1 cellular context compared by ENCODE assay signal in the genomic region with DNA sequence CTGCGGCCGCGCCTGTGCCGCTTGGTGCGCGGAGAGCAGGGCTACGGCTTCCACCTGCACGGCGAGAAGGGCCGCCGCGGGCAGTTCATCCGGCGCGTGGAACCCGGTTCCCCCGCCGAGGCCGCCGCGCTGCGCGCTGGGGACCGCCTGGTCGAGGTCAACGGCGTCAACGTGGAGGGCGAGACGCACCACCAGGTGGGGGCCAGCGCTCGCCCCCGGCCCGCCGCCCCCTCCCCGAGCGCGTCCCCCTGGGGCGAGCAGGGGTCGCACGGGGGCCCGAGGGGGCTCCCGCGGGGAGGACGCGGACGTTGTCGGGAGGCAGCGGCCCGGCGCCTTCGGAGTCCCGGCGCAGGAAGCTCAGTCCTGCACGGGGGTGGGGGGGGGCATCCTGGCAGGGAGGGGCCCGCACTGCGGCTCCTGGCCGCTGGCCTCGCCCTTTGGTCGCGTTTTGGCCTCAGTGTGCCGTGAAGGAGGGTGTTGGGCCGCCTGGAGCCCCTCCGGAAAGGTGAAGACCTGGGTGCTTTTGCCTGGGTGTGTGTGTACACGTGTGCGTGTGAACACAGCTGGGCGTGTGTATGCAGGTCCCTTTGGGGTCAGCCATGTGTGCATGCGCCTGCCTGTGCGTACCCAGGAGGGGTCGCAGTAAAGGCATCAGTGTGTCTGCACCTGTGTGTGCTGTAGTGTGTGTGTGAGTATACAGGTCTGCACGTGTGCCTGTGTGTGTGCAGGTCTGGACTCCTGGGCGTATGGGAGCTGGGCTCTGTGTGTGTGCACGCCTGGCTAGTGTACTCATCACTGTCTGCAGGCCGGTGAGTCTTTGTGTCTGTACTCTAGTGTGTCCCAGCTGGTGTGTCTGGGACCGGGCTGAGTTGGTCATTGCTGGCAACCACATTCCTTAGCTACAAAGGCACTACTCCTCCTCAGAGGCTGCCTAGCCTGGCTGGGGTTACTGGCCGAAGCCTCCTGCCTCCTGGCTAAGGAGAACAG.
A peak's percentile ranks its signal among the peaks of the same experiment; 100 is the strongest.
TF ChIP-seq lines count a peak whose summit lies in the region.

No MANE protein-coding gene starts in this region.

TF ChIP-seq in K562, 482 proteins besides CTCF, POLR2A, EP300 and RAD21 (continues in another document):
- TF ChIP-seq IFI16 (CRISPR knock-in tag; IDR thresholded peaks at IDR 0.05) (no peak), ZFP36 (IDR thresholded peaks at IDR 0.05; ENCODE audit: low read depth, low read length, partially characterized antibody) (no peak), NRF1 (conservative IDR thresholded peaks at IDR 0.05 in 1 of 2, IDR thresholded peaks at IDR 0.05 in 1 of 2) (peak in 1 of 2 experiments; percentile 54; a peak in 2 of 4 replicates), RUNX1 (IDR thresholded peaks at IDR 0.05; ENCODE audit: low read depth) (no peak), PYGO2 (tag; IDR thresholded peaks at IDR 0.05) (no peak), ZNF140 (CRISPR knock-in tag; IDR thresholded peaks at IDR 0.05) (no peak), ZNF586 (CRISPR knock-in tag; conservative IDR thresholded peaks at IDR 0.05) (no peak), TBL1XR1 (IDR thresholded peaks at IDR 0.05; ENCODE audit: low read length in 2 of 2) (no peak), SIN3B (IDR thresholded peaks at IDR 0.05; ENCODE audit: low read depth) (no peak), ZNF23 (CRISPR knock-in tag; IDR thresholded peaks at IDR 0.05) (no peak), CBX2 (IDR thresholded peaks at IDR 0.05; ENCODE audit: insufficient read depth, low read length, poor library complexity, severe bottlenecking) (no peak), NR2C1 (IDR thresholded peaks at IDR 0.05) (no peak), NR2C1 (tag; IDR thresholded peaks at IDR 0.05) (no peak), ZNF79 (CRISPR knock-in tag; IDR thresholded peaks at IDR 0.05; ENCODE audit: low read depth) (no peak), POLR2B (IDR thresholded peaks at IDR 0.05; ENCODE audit: low read depth, partially characterized antibody) (no peak), BRF1 (IDR thresholded peaks at IDR 0.05; ENCODE audit: borderline replicate concordance, extremely low read depth, insufficient read length) (no peak), XRCC5 (IDR thresholded peaks at IDR 0.05; ENCODE audit: low read depth, low read length) (no peak), GATAD2B (IDR thresholded peaks at IDR 0.05; ENCODE audit: borderline replicate concordance) (peak; percentile 63; the same call in 1 of the 2 replicates), KAT7 (CRISPR knock-in tag; IDR thresholded peaks at IDR 0.05; ENCODE audit: borderline replicate concordance) (no peak), MXI1 (IDR thresholded peaks at IDR 0.05; ENCODE audit: low read depth, low read length) (no peak), HOXB6 (CRISPR knock-in tag; IDR thresholded peaks at IDR 0.05; ENCODE audit: borderline replicate concordance) (no peak)
- TF ChIP-seq, protein P1, sequence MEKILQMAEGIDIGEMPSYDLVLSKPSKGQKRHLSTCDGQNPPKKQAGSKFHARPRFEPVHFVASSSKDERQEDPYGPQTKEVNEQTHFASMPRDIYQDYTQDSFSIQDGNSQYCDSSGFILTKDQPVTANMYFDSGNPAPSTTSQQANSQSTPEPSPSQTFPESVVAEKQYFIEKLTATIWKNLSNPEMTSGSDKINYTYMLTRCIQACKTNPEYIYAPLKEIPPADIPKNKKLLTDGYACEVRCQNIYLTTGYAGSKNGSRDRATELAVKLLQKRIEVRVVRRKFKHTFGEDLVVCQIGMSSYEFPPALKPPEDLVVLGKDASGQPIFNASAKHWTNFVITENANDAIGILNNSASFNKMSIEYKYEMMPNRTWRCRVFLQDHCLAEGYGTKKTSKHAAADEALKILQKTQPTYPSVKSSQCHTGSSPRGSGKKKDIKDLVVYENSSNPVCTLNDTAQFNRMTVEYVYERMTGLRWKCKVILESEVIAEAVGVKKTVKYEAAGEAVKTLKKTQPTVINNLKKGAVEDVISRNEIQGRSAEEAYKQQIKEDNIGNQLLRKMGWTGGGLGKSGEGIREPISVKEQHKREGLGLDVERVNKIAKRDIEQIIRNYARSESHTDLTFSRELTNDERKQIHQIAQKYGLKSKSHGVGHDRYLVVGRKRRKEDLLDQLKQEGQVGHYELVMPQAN (IDR thresholded peaks at IDR 0.05; ENCODE audit: borderline replicate concordance), result peak; percentile 84; the same call in 1 of the 2 replicates
- TF ChIP-seq, protein P2, sequence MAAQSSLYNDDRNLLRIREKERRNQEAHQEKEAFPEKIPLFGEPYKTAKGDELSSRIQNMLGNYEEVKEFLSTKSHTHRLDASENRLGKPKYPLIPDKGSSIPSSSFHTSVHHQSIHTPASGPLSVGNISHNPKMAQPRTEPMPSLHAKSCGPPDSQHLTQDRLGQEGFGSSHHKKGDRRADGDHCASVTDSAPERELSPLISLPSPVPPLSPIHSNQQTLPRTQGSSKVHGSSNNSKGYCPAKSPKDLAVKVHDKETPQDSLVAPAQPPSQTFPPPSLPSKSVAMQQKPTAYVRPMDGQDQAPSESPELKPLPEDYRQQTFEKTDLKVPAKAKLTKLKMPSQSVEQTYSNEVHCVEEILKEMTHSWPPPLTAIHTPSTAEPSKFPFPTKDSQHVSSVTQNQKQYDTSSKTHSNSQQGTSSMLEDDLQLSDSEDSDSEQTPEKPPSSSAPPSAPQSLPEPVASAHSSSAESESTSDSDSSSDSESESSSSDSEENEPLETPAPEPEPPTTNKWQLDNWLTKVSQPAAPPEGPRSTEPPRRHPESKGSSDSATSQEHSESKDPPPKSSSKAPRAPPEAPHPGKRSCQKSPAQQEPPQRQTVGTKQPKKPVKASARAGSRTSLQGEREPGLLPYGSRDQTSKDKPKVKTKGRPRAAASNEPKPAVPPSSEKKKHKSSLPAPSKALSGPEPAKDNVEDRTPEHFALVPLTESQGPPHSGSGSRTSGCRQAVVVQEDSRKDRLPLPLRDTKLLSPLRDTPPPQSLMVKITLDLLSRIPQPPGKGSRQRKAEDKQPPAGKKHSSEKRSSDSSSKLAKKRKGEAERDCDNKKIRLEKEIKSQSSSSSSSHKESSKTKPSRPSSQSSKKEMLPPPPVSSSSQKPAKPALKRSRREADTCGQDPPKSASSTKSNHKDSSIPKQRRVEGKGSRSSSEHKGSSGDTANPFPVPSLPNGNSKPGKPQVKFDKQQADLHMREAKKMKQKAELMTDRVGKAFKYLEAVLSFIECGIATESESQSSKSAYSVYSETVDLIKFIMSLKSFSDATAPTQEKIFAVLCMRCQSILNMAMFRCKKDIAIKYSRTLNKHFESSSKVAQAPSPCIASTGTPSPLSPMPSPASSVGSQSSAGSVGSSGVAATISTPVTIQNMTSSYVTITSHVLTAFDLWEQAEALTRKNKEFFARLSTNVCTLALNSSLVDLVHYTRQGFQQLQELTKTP (IDR thresholded peaks at IDR 0.05; ENCODE audit: low read depth in 1 of 2, partially characterized antibody in 2 of 2), result peak in 1 of 2 experiments; percentile 57
- TF ChIP-seq, protein P3, sequence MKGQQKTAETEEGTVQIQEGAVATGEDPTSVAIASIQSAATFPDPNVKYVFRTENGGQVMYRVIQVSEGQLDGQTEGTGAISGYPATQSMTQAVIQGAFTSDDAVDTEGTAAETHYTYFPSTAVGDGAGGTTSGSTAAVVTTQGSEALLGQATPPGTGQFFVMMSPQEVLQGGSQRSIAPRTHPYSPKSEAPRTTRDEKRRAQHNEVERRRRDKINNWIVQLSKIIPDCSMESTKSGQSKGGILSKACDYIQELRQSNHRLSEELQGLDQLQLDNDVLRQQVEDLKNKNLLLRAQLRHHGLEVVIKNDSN (CRISPR knock-in tag; IDR thresholded peaks at IDR 0.05), result no peak
- TF ChIP-seq, protein P4, sequence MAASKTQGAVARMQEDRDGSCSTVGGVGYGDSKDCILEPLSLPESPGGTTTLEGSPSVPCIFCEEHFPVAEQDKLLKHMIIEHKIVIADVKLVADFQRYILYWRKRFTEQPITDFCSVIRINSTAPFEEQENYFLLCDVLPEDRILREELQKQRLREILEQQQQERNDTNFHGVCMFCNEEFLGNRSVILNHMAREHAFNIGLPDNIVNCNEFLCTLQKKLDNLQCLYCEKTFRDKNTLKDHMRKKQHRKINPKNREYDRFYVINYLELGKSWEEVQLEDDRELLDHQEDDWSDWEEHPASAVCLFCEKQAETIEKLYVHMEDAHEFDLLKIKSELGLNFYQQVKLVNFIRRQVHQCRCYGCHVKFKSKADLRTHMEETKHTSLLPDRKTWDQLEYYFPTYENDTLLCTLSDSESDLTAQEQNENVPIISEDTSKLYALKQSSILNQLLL (CRISPR knock-in tag; IDR thresholded peaks at IDR 0.05; ENCODE audit: borderline replicate concordance), result no peak
- TF ChIP-seq, protein P5, sequence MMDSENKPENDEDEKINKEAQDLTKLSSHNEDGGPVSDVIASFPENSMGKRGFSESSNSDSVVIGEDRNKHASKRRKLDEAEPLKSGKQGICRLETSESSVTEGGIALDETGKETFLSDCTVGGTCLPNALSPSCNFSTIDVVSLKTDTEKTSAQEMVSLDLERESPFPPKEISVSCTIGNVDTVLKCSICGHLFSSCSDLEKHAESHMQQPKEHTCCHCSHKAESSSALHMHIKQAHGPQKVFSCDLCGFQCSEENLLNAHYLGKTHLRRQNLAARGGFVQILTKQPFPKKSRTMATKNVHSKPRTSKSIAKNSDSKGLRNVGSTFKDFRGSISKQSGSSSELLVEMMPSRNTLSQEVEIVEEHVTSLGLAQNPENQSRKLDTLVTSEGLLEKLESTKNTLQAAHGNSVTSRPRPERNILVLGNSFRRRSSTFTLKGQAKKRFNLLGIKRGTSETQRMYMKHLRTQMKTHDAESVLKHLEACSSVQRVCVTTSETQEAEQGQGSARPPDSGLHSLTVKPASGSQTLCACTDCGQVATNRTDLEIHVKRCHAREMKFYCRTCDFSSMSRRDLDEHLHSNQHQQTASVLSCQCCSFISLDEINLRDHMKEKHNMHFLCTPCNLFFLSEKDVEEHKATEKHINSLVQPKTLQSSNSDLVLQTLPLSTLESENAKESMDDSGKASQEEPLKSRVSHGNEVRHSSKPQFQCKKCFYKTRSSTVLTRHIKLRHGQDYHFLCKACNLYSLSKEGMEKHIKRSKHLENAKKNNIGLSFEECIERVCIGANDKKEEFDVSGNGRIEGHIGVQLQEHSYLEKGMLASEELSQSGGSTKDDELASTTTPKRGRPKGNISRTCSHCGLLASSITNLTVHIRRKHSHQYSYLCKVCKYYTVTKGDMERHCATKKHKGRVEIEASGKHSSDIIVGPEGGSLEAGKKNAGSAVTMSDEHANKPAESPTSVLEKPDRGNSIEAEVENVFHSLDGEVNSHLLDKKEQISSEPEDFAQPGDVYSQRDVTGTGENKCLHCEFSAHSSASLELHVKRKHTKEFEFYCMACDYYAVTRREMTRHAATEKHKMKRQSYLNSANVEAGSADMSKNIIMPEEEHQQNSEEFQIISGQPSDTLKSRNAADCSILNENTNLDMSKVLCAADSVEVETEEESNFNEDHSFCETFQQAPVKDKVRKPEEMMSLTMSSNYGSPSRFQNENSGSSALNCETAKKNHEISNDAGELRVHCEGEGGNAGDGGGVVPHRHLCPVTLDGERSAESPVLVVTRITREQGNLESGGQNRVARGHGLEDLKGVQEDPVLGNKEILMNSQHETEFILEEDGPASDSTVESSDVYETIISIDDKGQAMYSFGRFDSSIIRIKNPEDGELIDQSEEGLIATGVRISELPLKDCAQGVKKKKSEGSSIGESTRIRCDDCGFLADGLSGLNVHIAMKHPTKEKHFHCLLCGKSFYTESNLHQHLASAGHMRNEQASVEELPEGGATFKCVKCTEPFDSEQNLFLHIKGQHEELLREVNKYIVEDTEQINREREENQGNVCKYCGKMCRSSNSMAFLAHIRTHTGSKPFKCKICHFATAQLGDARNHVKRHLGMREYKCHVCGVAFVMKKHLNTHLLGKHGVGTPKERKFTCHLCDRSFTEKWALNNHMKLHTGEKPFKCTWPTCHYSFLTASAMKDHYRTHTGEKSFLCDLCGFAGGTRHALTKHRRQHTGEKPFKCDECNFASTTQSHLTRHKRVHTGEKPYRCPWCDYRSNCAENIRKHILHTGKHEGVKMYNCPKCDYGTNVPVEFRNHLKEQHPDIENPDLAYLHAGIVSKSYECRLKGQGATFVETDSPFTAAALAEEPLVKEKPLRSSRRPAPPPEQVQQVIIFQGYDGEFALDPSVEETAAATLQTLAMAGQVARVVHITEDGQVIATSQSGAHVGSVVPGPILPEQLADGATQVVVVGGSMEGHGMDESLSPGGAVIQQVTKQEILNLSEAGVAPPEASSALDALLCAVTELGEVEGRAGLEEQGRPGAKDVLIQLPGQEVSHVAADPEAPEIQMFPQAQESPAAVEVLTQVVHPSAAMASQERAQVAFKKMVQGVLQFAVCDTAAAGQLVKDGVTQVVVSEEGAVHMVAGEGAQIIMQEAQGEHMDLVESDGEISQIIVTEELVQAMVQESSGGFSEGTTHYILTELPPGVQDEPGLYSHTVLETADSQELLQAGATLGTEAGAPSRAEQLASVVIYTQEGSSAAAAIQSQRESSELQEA (IDR thresholded peaks at IDR 0.05; ENCODE audit: low read depth), result no peak
- TF ChIP-seq, protein P6, sequence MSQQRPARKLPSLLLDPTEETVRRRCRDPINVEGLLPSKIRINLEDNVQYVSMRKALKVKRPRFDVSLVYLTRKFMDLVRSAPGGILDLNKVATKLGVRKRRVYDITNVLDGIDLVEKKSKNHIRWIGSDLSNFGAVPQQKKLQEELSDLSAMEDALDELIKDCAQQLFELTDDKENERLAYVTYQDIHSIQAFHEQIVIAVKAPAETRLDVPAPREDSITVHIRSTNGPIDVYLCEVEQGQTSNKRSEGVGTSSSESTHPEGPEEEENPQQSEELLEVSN (IDR thresholded peaks at IDR 0.05; ENCODE audit: borderline replicate concordance in 1 of 2, extremely low read depth in 1 of 2, insufficient read depth in 1 of 2, insufficient read length in 1 of 2, low read depth in 1 of 2, low read length in 1 of 2, poor library complexity in 1 of 2, severe bottlenecking in 1 of 2), result peak in 1 of 2 experiments; percentile 83
- TF ChIP-seq, protein P7, sequence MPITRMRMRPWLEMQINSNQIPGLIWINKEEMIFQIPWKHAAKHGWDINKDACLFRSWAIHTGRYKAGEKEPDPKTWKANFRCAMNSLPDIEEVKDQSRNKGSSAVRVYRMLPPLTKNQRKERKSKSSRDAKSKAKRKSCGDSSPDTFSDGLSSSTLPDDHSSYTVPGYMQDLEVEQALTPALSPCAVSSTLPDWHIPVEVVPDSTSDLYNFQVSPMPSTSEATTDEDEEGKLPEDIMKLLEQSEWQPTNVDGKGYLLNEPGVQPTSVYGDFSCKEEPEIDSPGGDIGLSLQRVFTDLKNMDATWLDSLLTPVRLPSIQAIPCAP (CRISPR knock-in tag; IDR thresholded peaks at IDR 0.05; ENCODE audit: borderline replicate concordance), result no peak
